Comparison of ENCODE assay signal across 8 cellular contexts in the genomic region with DNA sequence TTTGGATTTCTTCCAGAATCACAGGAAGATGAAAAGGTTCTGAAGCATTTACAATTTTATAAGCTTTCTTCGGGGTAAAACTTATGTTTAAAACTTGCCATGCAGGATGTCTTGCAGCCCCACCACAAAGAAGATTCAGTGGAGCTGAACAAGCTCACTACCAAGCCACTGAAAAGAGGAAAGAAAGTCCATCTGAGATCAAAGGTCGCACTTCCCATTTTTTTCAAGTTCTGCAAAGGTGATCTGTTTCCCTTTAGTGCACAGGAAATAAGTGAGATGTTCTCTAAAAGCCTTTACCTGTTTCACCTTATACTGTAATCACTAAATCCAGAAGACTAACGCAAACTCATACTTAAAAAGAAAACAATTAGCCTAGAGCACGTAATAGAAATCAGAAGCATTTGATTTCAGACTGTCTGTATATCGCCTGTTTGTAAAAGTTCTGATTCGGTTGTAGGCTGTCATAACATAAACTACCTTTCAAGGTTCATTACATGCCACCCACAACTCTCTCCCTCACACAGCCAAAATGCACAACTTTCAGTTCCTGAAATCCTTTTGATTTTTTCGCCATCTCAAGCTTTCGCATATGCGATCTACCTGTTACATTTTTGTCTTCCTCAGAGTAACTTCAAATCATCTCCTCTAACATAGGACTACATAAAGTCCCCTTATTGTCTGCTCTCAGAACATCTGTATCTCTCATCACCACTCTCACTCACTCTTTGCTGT. TPM values are rescaled to one million over a fixed set of nuclear protein-coding genes. Genes with fewer than 3 reads are reported as not detected.
DNase-seq lines count a peak whose midpoint lies in the region; ATAC-seq and TF ChIP-seq lines count a peak whose summit lies in the region.

No MANE protein-coding gene starts in this region.

- ATAC-seq in GM18517 (IDR thresholded peaks at IDR 0.05; ENCODE audit: unreplicated experiment) (peak; percentile 35), HG02884 (IDR thresholded peaks at IDR 0.05; ENCODE audit: unreplicated experiment) (peak; percentile 34)

- H4K20me1 ChIP-seq in neural progenitor cell (ENCODE audit: low read depth): peaks cover 34% of the 10 kb centered on the region

- no peaks in the 10 kb centered on the region for H3K27me3 ChIP-seq in neural progenitor cell

- no peak overlapping the region for H3K27ac Mint-ChIP-seq in neural progenitor cell

- H2AFZ ChIP-seq in neural progenitor cell (replicated peaks): no peak overlapping the region

- H3K9me3 Mint-ChIP-seq in neural progenitor cell: peaks cover 3% of the 10 kb centered on the region

- peaks cover 16% of the 10 kb centered on the region for H3K36me3 Mint-ChIP-seq in neural progenitor cell

- H3K36me3 ChIP-seq in neural progenitor cell: no peaks in the 10 kb centered on the region

- peaks cover 96% of the 10 kb centered on the region for H3K79me2 ChIP-seq in neural progenitor cell (ENCODE audit: low read depth)

- H3K9ac ChIP-seq in neural progenitor cell: no peak overlapping the region

- H3K4me1 Mint-ChIP-seq in neural progenitor cell: peaks cover 2% of the 10 kb centered on the region

- peaks cover 15% of the 10 kb centered on the region for H3F3A ChIP-seq in neural progenitor cell (ENCODE audit: low read depth)

- TF ChIP-seq CTCF in VCaP (conservative IDR thresholded peaks at IDR 0.05) (no peak), neural progenitor cell (IDR thresholded peaks at IDR 0.05) (no peak)

- H3K9me3 ChIP-seq in neural progenitor cell (ENCODE audit: low read depth): no peaks in the 10 kb centered on the region

- DNase-seq in neural progenitor cell (ENCODE audit: low spot score): no peak
- DNase-seq in stimulated activated CD4-positive, alpha-beta T cell treated with anti-CD3 and anti-CD28 coated beads, Interleukin-15, amount 100 ng/mL, for 24 hours: no peak
- DNase-seq in SW 1271 (lab: John Stamatoyannopoulos, UW): no peak
- DNase-seq in DMS153 (lab: John Stamatoyannopoulos, UW): no peak
- DNase-seq in cerebellar cortex (ENCODE audit: low spot score): no peak

- H3K4me3 ChIP-seq in neural progenitor cell: peak overlapping the region; percentile 76

- H3K4me1 ChIP-seq in neural progenitor cell: peaks cover 29% of the 10 kb centered on the region

- H3K27ac ChIP-seq in VCaP (peak overlapping the region; percentile 91), neural progenitor cell (no peak overlapping the region)

- H3K4me3 Mint-ChIP-seq in neural progenitor cell: no peak overlapping the region

- H3K27me3 Mint-ChIP-seq in neural progenitor cell (ENCODE audit: insufficient read depth, low read depth): no peaks in the 10 kb centered on the region

- H3K4me2 ChIP-seq in neural progenitor cell: peak overlapping the region; percentile 92

RNA-seq across cellular contexts. Expression of gene ECHDC1, which starts 1.8 kb away (rescaled TPM):
- total RNA-seq in neural progenitor cell (ENCODE audit: low replicate concordance): 75.9 and 81.9 TPM in 2 replicates
